In the genomic region with DNA sequence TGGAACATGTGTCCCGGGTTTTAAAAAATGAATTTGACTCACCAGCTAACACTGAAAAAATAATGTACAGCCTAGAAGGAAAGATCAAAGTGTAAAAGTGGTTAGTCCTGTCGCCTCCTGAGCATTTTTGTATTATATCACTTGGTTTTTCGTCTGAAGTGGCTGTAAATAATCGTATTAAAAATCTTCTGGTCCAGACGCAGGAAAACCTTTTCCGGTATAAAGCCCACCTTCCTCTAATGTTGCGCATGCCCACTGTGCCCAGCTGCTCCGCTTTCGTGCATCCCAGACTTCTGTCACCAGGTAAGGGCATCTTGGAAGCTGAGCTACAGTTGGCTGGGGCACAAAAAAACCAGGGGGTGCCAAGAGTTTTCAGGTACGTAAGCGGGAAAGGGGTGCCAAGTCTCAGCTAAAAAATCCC, we compare ENCODE assay signal across 8 cellular contexts. TPM values are rescaled to one million over a fixed set of nuclear protein-coding genes. Genes with fewer than 3 reads are reported as not detected.
DNase-seq lines count a peak whose midpoint lies in the region; ATAC-seq and TF ChIP-seq lines count a peak whose summit lies in the region.

No MANE protein-coding gene starts in this region.

- H3K4me1 ChIP-seq in esophagus (ENCODE audit: control insufficient read depth in 2 of 2, insufficient read depth in 2 of 2, low read length in 1 of 2) (no peaks in the 10 kb centered on the region), subcutaneous abdominal adipose tissue (ENCODE audit: control insufficient read depth in 5 of 5, insufficient read depth in 5 of 5, low read length in 5 of 5) (peaks cover 5 to 29% (median 18%) of the 10 kb centered on the region in 5 donors)

- peak overlapping the region; percentile 63 to 90 for H3K4me3 ChIP-seq in esophagus (ENCODE audit: low read depth in 1 of 2, low read length in 2 of 2)
- H3K4me3 ChIP-seq in subcutaneous abdominal adipose tissue (ENCODE audit: low read depth in 1 of 5, low read length in 5 of 5) = peak overlapping the region; percentile 76 to 94 (median 86)

- no peaks in the 10 kb centered on the region for H3K36me3 ChIP-seq in esophagus (ENCODE audit: control insufficient read depth in 2 of 2, insufficient read depth in 2 of 2, low read length in 1 of 2)
- peaks cover 10 to 23% (median 13%) of the 10 kb centered on the region in 5 donors for H3K36me3 ChIP-seq in subcutaneous abdominal adipose tissue (ENCODE audit: control insufficient read depth in 5 of 5, insufficient read depth in 5 of 5, low read length in 5 of 5)

- H3K9me3 ChIP-seq in esophagus (ENCODE audit: control insufficient read depth in 2 of 2, insufficient read depth in 1 of 2, low read depth in 1 of 2, low read length in 1 of 2) = no peaks in the 10 kb centered on the region
- H3K9me3 ChIP-seq in subcutaneous abdominal adipose tissue (ENCODE audit: control insufficient read depth in 5 of 5, low read length in 5 of 5) = no peaks in the 10 kb centered on the region

- peaks cover 35% of the 10 kb centered on the region for H3K4me1 Mint-ChIP-seq in WTC11

- H3K36me3 Mint-ChIP-seq in WTC11 = peaks cover 22% of the 10 kb centered on the region

- CTCF ChIA-PET in WTC11 (lab: Charles Lee) = interaction anchor here (0.6 kb wide), 1 partner anchor 709 kb away, joined by 4 read pairs; no protein-coding TSS in a partner anchor

- peak; percentile 18 for ATAC-seq in GM18909 (IDR thresholded peaks at IDR 0.05; ENCODE audit: poor library complexity, unreplicated experiment)
- peak; percentile 6 for ATAC-seq in HG03175 (IDR thresholded peaks at IDR 0.05; ENCODE audit: unreplicated experiment)
- peak; percentile 40 for ATAC-seq in WTC11

- H3K27ac Mint-ChIP-seq in WTC11 = peak overlapping the region; percentile 100

- POLR2A ChIA-PET in WTC11 (lab: Charles Lee) = interaction anchor here (0.6 to 1.3 kb wide), 3 partner anchors 8 to 245 kb away, joined by 5 to 12 read pairs (median 5); a partner anchor contains a TSS

- no peaks in the 10 kb centered on the region; the same call in 1 of the 2 replicates for H3K27me3 Mint-ChIP-seq in WTC11 (ENCODE audit: low read depth)

- no peaks in the 10 kb centered on the region for H3K9me3 Mint-ChIP-seq in WTC11

- H3K9ac ChIP-seq in subcutaneous abdominal adipose tissue (ENCODE audit: low read length in 5 of 5) = peak overlapping the region; percentile 75 to 99 (median 96)

- peak overlapping the region; percentile 98 for H3K4me3 Mint-ChIP-seq in WTC11

- no peaks in the 10 kb centered on the region for H3K27me3 ChIP-seq in esophagus (ENCODE audit: control insufficient read depth in 1 of 2, insufficient read depth in 2 of 2, low read length in 2 of 2)
- H3K27me3 ChIP-seq in subcutaneous abdominal adipose tissue (ENCODE audit: control insufficient read depth in 5 of 5, insufficient read depth in 4 of 5, low read length in 5 of 5) = no peaks in the 10 kb centered on the region

- DNase-seq in C1 segment of cervical spinal cord (lab: John Stamatoyannopoulos, UW) (peak in 11 of 14 donors; percentile 44 to 92 (median 85)), NCI-H2196 treated with DMSO at 0.1 percent for 48 hours (lab: John Stamatoyannopoulos, UW; ENCODE audit: unreplicated experiment) (peak; percentile 83), WTC11 (ENCODE audit: low spot score) (peak; percentile 63), midbrain (lab: John Stamatoyannopoulos, UW) (peak; percentile 89)

- WGBS in esophagus, 2 donors = 0 to 2% methylated on average over 11 of the region's 11 CpGs

- no peak for TF ChIP-seq CTCF in WTC11 (IDR thresholded peaks at IDR 0.05)

- H3K27ac ChIP-seq in esophagus (ENCODE audit: low read depth in 2 of 2, low read length in 1 of 2) = peak overlapping the region; percentile 99 to 100
- peak overlapping the region; percentile 99 for H3K27ac ChIP-seq in subcutaneous abdominal adipose tissue (ENCODE audit: low read depth, low read length)

TF ChIP-seq in WTC11, 78 proteins besides CTCF, POLR2A, EP300 and RAD21:
- no peak for TF ChIP-seq ETV6 (CRISPR knock-in tag; IDR thresholded peaks at IDR 0.05)
- TF ChIP-seq, protein P1, sequence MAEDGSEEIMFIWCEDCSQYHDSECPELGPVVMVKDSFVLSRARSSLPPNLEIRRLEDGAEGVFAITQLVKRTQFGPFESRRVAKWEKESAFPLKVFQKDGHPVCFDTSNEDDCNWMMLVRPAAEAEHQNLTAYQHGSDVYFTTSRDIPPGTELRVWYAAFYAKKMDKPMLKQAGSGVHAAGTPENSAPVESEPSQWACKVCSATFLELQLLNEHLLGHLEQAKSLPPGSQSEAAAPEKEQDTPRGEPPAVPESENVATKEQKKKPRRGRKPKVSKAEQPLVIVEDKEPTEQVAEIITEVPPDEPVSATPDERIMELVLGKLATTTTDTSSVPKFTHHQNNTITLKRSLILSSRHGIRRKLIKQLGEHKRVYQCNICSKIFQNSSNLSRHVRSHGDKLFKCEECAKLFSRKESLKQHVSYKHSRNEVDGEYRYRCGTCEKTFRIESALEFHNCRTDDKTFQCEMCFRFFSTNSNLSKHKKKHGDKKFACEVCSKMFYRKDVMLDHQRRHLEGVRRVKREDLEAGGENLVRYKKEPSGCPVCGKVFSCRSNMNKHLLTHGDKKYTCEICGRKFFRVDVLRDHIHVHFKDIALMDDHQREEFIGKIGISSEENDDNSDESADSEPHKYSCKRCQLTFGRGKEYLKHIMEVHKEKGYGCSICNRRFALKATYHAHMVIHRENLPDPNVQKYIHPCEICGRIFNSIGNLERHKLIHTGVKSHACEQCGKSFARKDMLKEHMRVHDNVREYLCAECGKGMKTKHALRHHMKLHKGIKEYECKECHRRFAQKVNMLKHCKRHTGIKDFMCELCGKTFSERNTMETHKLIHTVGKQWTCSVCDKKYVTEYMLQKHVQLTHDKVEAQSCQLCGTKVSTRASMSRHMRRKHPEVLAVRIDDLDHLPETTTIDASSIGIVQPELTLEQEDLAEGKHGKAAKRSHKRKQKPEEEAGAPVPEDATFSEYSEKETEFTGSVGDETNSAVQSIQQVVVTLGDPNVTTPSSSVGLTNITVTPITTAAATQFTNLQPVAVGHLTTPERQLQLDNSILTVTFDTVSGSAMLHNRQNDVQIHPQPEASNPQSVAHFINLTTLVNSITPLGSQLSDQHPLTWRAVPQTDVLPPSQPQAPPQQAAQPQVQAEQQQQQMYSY (CRISPR knock-in tag; IDR thresholded peaks at IDR 0.05) = no peak

RNA-seq across cellular contexts. Expression of a gene that starts 0.7 kb away (rescaled TPM):
- total RNA-seq in WTC11 (2021) = 14.3 to 14.5 TPM (median 14.3 TPM) in 3 replicates
- polyA plus RNA-seq in esophagus = 1 to 10 TPM; 5.8 to 6.5 TPM

RNA-seq across cellular contexts. Expression of a gene that starts 3.2 kb away (rescaled TPM):
- 2.3 to 2.7 TPM (median 2.4 TPM) in 3 replicates for total RNA-seq in WTC11 (2021)
- polyA plus RNA-seq in esophagus = 1 to 10 TPM in 1 of 2 donors, under 1 TPM in 1; 0.31 to 1.1 TPM

RNA-seq across cellular contexts. Expression of a gene that starts 7.7 kb away (rescaled TPM):
- 34.3 to 57.1 TPM (median 48.5 TPM) in 3 replicates for total RNA-seq in WTC11 (2021)
- under 1 TPM; 0.14 to 0.59 TPM for polyA plus RNA-seq in esophagus

RNA-seq across cellular contexts. Expression of a gene that starts 40.1 kb away (rescaled TPM):
- total RNA-seq in WTC11 (2021) = 0.09 to 0.34 TPM (median 0.18 TPM) in 3 replicates
- polyA plus RNA-seq in esophagus = not detected

RNA-seq across cellular contexts. Expression of a gene that starts 40.2 kb away (rescaled TPM):
- 5.3 to 8.3 TPM (median 6.0 TPM) in 3 replicates for total RNA-seq in WTC11 (2021)
- under 1 TPM; 0.20 to 0.27 TPM for polyA plus RNA-seq in esophagus

Comparison
In these comparisons a context has a peak if more than half of its experiments do, and no peak if none do; other contexts are left out.
1. Peak in every context shown above with its lines: DNase-seq, ATAC-seq, H3K4me3 ChIP-seq and H3K27ac ChIP-seq.